Comparison of ENCODE assay signal across 1 cellular context in the genomic region with DNA sequence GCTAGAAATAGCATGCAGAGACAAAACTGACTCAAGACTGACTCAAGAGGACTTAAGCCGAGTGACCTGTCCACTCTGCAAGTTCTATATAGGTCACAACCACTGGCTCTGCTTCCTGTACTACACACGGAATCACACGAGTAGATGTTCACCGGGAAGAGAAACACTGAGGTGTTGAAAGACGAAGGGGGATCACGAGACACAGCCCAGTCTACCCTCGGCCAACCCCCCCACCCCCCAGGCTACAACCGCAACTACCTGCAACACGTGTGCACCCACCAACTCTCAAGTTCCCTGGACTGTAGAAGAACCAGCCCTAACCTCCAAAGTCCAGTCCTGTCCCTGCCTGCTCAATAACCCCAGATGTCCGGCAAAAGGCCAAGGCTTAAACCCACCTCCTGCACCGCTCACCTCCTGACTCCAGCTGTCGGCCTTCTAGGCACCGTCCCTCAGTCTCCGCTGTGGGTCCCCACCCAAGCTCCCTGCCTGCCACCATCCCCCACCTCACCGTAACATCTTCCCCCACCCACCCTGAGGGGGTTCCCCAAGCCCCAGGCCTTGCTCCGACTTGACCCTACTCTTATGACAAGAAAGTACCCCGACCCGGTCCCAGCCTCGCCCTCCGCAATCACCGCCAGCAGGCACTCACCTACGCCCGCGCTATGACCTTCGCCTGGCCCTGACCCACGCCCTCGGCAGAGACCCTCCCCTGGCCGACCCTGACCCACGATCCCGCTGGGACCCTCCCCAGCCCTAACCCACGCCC.
TF ChIP-seq lines count a peak whose summit lies in the region.

No MANE protein-coding gene starts in this region.

TF ChIP-seq in GM23338, 12 proteins besides CTCF, POLR2A, EP300 and RAD21 (continued from another document):
- TF ChIP-seq, protein P1, sequence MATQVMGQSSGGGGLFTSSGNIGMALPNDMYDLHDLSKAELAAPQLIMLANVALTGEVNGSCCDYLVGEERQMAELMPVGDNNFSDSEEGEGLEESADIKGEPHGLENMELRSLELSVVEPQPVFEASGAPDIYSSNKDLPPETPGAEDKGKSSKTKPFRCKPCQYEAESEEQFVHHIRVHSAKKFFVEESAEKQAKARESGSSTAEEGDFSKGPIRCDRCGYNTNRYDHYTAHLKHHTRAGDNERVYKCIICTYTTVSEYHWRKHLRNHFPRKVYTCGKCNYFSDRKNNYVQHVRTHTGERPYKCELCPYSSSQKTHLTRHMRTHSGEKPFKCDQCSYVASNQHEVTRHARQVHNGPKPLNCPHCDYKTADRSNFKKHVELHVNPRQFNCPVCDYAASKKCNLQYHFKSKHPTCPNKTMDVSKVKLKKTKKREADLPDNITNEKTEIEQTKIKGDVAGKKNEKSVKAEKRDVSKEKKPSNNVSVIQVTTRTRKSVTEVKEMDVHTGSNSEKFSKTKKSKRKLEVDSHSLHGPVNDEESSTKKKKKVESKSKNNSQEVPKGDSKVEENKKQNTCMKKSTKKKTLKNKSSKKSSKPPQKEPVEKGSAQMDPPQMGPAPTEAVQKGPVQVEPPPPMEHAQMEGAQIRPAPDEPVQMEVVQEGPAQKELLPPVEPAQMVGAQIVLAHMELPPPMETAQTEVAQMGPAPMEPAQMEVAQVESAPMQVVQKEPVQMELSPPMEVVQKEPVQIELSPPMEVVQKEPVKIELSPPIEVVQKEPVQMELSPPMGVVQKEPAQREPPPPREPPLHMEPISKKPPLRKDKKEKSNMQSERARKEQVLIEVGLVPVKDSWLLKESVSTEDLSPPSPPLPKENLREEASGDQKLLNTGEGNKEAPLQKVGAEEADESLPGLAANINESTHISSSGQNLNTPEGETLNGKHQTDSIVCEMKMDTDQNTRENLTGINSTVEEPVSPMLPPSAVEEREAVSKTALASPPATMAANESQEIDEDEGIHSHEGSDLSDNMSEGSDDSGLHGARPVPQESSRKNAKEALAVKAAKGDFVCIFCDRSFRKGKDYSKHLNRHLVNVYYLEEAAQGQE (IDR thresholded peaks at IDR 0.05; ENCODE audit: unreplicated experiment): no peak
- TF ChIP-seq, protein P2, sequence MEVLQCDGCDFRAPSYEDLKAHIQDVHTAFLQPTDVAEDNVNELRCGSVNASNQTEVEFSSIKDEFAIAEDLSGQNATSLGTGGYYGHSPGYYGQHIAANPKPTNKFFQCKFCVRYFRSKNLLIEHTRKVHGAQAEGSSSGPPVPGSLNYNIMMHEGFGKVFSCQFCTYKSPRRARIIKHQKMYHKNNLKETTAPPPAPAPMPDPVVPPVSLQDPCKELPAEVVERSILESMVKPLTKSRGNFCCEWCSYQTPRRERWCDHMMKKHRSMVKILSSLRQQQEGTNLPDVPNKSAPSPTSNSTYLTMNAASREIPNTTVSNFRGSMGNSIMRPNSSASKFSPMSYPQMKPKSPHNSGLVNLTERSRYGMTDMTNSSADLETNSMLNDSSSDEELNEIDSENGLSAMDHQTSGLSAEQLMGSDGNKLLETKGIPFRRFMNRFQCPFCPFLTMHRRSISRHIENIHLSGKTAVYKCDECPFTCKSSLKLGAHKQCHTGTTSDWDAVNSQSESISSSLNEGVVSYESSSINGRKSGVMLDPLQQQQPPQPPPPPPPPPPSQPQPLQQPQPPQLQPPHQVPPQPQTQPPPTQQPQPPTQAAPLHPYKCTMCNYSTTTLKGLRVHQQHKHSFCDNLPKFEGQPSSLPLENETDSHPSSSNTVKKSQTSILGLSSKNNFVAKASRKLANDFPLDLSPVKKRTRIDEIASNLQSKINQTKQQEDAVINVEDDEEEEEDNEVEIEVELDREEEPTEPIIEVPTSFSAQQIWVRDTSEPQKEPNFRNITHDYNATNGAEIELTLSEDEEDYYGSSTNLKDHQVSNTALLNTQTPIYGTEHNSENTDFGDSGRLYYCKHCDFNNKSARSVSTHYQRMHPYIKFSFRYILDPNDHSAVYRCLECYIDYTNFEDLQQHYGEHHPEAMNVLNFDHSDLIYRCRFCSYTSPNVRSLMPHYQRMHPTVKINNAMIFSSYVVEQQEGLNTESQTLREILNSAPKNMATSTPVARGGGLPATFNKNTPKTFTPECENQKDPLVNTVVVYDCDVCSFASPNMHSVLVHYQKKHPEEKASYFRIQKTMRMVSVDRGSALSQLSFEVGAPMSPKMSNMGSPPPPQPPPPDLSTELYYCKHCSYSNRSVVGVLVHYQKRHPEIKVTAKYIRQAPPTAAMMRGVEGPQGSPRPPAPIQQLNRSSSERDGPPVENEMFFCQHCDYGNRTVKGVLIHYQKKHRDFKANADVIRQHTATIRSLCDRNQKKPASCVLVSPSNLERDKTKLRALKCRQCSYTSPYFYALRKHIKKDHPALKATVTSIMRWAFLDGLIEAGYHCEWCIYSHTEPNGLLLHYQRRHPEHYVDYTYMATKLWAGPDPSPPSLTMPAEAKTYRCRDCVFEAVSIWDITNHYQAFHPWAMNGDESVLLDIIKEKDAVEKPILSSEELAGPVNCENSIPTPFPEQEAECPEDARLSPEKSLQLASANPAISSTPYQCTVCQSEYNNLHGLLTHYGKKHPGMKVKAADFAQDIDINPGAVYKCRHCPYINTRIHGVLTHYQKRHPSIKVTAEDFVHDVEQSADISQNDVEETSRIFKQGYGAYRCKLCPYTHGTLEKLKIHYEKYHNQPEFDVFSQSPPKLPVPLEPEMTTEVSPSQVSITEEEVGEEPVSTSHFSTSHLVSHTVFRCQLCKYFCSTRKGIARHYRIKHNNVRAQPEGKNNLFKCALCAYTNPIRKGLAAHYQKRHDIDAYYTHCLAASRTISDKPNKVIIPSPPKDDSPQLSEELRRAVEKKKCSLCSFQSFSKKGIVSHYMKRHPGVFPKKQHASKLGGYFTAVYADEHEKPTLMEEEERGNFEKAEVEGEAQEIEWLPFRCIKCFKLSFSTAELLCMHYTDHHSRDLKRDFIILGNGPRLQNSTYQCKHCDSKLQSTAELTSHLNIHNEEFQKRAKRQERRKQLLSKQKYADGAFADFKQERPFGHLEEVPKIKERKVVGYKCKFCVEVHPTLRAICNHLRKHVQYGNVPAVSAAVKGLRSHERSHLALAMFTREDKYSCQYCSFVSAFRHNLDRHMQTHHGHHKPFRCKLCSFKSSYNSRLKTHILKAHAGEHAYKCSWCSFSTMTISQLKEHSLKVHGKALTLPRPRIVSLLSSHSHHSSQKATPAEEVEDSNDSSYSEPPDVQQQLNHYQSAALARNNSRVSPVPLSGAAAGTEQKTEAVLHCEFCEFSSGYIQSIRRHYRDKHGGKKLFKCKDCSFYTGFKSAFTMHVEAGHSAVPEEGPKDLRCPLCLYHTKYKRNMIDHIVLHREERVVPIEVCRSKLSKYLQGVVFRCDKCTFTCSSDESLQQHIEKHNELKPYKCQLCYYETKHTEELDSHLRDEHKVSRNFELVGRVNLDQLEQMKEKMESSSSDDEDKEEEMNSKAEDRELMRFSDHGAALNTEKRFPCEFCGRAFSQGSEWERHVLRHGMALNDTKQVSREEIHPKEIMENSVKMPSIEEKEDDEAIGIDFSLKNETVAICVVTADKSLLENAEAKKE (CRISPR knock-in tag; IDR thresholded peaks at IDR 0.05): no peak
- TF ChIP-seq ZNF114 (CRISPR knock-in tag; IDR thresholded peaks at IDR 0.05) (no peak), STAT1 (IDR thresholded peaks at IDR 0.05; ENCODE audit: unreplicated experiment) (no peak)
